In genomic region chr19:35797663-35798062, GRCh38 we compare ENCODE assay signal across 15 cellular contexts. TPM values are rescaled to one million over a fixed set of nuclear protein-coding genes. Genes with fewer than 3 reads are reported as not detected.
DNase-seq lines count a peak whose midpoint lies in the region; ATAC-seq, FAIRE-seq and TF ChIP-seq lines count a peak whose summit lies in the region.
"Had no signal": no experiment of that assay in that cellular context is flagged by ENCODE, and none has a peak within 500 bp of the region (broad histone marks: within the 10 kb centered on the region; RNA-seq: fewer than 3 reads in every experiment).

No MANE protein-coding gene starts in this region.

- intact Hi-C loops in dorsolateral prefrontal cortex (cut with DNase I), result no loop called here

- H3K36me3 ChIP-seq in SK-N-SH (replicated peaks in 1 of 2; ENCODE audit: control insufficient read depth in 1 of 2, insufficient read depth in 2 of 2, low read length in 1 of 2), result no peaks in the 10 kb centered on the region
- H3K36me3 ChIP-seq: stomach had no signal

- POLR2A ChIA-PET in SK-N-SH (lab: Yijun Ruan, JAX), result interaction anchor here (0.6 kb wide), 1 partner anchor 9 kb away, joined by 4 read pairs; no protein-coding TSS in a partner anchor

- TF ChIP-seq CTCF in dorsolateral prefrontal cortex (IDR thresholded peaks at IDR 0.05 in 54 of 56, conservative IDR thresholded peaks at IDR 0.05 in 2 of 56; ENCODE audit: low read depth in 1 of 56, partially characterized antibody in 56 of 56) (no peak), SK-N-SH (IDR thresholded peaks at IDR 0.05) (no peak)

- H3K9ac ChIP-seq in SK-N-SH, result no peak overlapping the region

- H3K79me2 ChIP-seq in SK-N-SH (ENCODE audit: insufficient read depth), result no peaks in the 10 kb centered on the region

- no peak for TF ChIP-seq RAD21 in SK-N-SH (IDR thresholded peaks at IDR 0.05; ENCODE audit: low read length)

- no peaks in the 10 kb centered on the region for H4K20me1 ChIP-seq in SK-N-SH (ENCODE audit: insufficient read depth)

- TF ChIP-seq POLR2A in GM12892 (IDR thresholded peaks at IDR 0.05; ENCODE audit: low read depth, low read length), result no peak

- H3K4me2 ChIP-seq in SK-N-SH, result no peak overlapping the region

- H3K4me3 ChIP-seq in dorsolateral prefrontal cortex, result peak overlapping the region in 55 of 59 donors; percentile 17 to 63 (median 43)
- no peak overlapping the region for H3K4me3 ChIP-seq in SK-N-SH (ENCODE audit: low read depth in 2 of 2, low read length in 1 of 2)

- no peaks in the 10 kb centered on the region for H3K4me1 ChIP-seq in SK-N-SH (ENCODE audit: control insufficient read depth in 1 of 2, insufficient read depth in 2 of 2, low read depth in 1 of 2, low read length in 1 of 2)

- DNase-seq in AG20443 (ENCODE audit: low spot score) (peak; percentile 56), GM12892 (ENCODE audit: insufficient read length) (peak; percentile 20), dorsolateral prefrontal cortex (peak; percentile 39 to 86 (median 70)), midbrain (lab: John Stamatoyannopoulos, UW) (peak; percentile 23), SK-N-SH (no peak), Kasumi-1 (lab: John Stamatoyannopoulos, UW) (no peak), NCI-H748 (lab: John Stamatoyannopoulos, UW; ENCODE audit: unreplicated experiment) (no peak)
- DNase-seq: activated naive CD4-positive, alpha-beta T cell treated with Interleukin-2 at 50 U/mL for 16 hours; COR-L47; left colon; NCI-H69; SHP77; stomach had no signal

- FAIRE-seq in GM12892 (lab: Jason Lieb, UNC), result no peak

- H2AFZ ChIP-seq in SK-N-SH (ENCODE audit: low read depth), result no peak overlapping the region

- no peaks in the 10 kb centered on the region for H3F3A ChIP-seq in SK-N-SH (replicated peaks; ENCODE audit: insufficient read depth)

- no peaks in the 10 kb centered on the region for H3K9me3 ChIP-seq in SK-N-SH
- H3K9me3 ChIP-seq: stomach had no signal

- H3K27me3 ChIP-seq in dorsolateral prefrontal cortex, result peaks cover 0 to 13% (median 0%) of the 10 kb centered on the region in 45 donors
- peaks cover 14% of the 10 kb centered on the region; the same call in 1 of the 2 replicates for H3K27me3 ChIP-seq in SK-N-SH (ENCODE audit: insufficient read depth)

- WGBS in SK-N-SH (ENCODE audit: low lambda C conversion rate), result 50% methylated on average over 8 of the region's 15 CpGs

- H3K9me2 ChIP-seq in SK-N-SH, result no peaks in the 10 kb centered on the region

- H3K27ac ChIP-seq in dorsolateral prefrontal cortex (peak overlapping the region in 30 of 59 donors; percentile 6 to 70 (median 50)), SK-N-SH (ENCODE audit: low read depth in 2 of 2, low read length in 1 of 2) (no peak overlapping the region)
- H3K27ac ChIP-seq: stomach had no signal

- CTCF ChIA-PET in SK-N-SH (lab: Yijun Ruan, JAX), result interaction anchor here (0.9 to 1.2 kb wide), 2 partner anchors 10 to 22 kb away, joined by 3 to 4 read pairs; no protein-coding TSS in a partner anchor

- no peak for ATAC-seq in GM21576 (IDR thresholded peaks at IDR 0.05; ENCODE audit: unreplicated experiment)
- ATAC-seq: left colon had no signal

- no peak for TF ChIP-seq EP300 in SK-N-SH (IDR thresholded peaks at IDR 0.05; ENCODE audit: borderline replicate concordance in 1 of 2, low read depth in 1 of 2, low read length in 1 of 2)

TF ChIP-seq in SK-N-SH, 30 proteins besides CTCF, POLR2A, EP300 and RAD21:
- TF ChIP-seq GATA2 (CRISPR knock-in tag; IDR thresholded peaks at IDR 0.05), result no peak
- TF ChIP-seq TAF1 (IDR thresholded peaks at IDR 0.05; ENCODE audit: borderline replicate concordance, low read depth, low read length), result no peak
- TF ChIP-seq, protein P1, sequence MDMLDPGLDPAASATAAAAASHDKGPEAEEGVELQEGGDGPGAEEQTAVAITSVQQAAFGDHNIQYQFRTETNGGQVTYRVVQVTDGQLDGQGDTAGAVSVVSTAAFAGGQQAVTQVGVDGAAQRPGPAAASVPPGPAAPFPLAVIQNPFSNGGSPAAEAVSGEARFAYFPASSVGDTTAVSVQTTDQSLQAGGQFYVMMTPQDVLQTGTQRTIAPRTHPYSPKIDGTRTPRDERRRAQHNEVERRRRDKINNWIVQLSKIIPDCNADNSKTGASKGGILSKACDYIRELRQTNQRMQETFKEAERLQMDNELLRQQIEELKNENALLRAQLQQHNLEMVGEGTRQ (IDR thresholded peaks at IDR 0.05; ENCODE audit: borderline replicate concordance, low read depth, low read length), result no peak
- TF ChIP-seq IRF3 (IDR thresholded peaks at IDR 0.05; ENCODE audit: low read depth, low read length), result no peak
- TF ChIP-seq PBX3 (IDR thresholded peaks at IDR 0.05), result no peak
- no peak for TF ChIP-seq NFIC (IDR thresholded peaks at IDR 0.05; ENCODE audit: borderline replicate concordance)
- TF ChIP-seq TEAD4 (IDR thresholded peaks at IDR 0.05; ENCODE audit: borderline replicate concordance, insufficient read depth), result no peak
- TF ChIP-seq RFX5 (IDR thresholded peaks at IDR 0.05; ENCODE audit: low read length), result no peak
- TF ChIP-seq FOSL2 (IDR thresholded peaks at IDR 0.05; ENCODE audit: borderline replicate concordance, low read depth), result no peak
- TF ChIP-seq RXRA (IDR thresholded peaks at IDR 0.05; ENCODE audit: borderline replicate concordance, low read depth), result no peak
- TF ChIP-seq MEF2A (IDR thresholded peaks at IDR 0.05; ENCODE audit: borderline replicate concordance, low read depth), result no peak
- TF ChIP-seq FOXM1 (IDR thresholded peaks at IDR 0.05; ENCODE audit: low read depth), result no peak
- TF ChIP-seq YY1 (IDR thresholded peaks at IDR 0.05; ENCODE audit: low read depth), result no peak
- no peak for TF ChIP-seq ELF1 (IDR thresholded peaks at IDR 0.05)
- TF ChIP-seq, protein P2, sequence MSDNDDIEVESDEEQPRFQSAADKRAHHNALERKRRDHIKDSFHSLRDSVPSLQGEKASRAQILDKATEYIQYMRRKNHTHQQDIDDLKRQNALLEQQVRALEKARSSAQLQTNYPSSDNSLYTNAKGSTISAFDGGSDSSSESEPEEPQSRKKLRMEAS (IDR thresholded peaks at IDR 0.05; ENCODE audit: low read depth), result no peak

RNA-seq across cellular contexts. Expression of gene PRODH2, which starts 15.0 kb away (rescaled TPM):
- not detected for polyA plus RNA-seq in GM12892 (2012; ENCODE audit: missing spikeins)
- 1 to 10 TPM in 2 of 120 experiments, under 1 TPM in 6, not detected in 112; 0.25 to 1.1 (median 0.85) TPM for total RNA-seq in dorsolateral prefrontal cortex
- polyA plus RNA-seq in SK-N-SH (2012; rRNA removed), result not detected in 2 replicates
- not detected in 2 replicates for polyA plus RNA-seq in SK-N-SH (2012; cell fraction: cytosol; rRNA removed)
- not detected in 2 replicates for polyA plus RNA-seq in SK-N-SH (2012; cell fraction: nucleus; rRNA removed)
- total RNA-seq: left colon, osteocyte, stomach had no signal

RNA-seq across cellular contexts. Expression of gene ARHGAP33, which starts 22.3 kb away (rescaled TPM):
- 20.7 TPM for polyA plus RNA-seq in GM12892 (2012; ENCODE audit: missing spikeins)
- total RNA-seq in dorsolateral prefrontal cortex, result 100 to 1,000 TPM in 22 of 120 experiments, 10 to 100 TPM in 98; 53.2 to 121 (median 87.3) TPM
- 6.5 and 7.8 TPM in 2 replicates for polyA plus RNA-seq in SK-N-SH (2012; rRNA removed)
- polyA plus RNA-seq in SK-N-SH (2012; cell fraction: cytosol; rRNA removed), result 1.7 and 3.8 TPM in 2 replicates
- polyA plus RNA-seq in SK-N-SH (2012; cell fraction: nucleus; rRNA removed), result 46.4 and 70.7 TPM in 2 replicates

RNA-seq across cellular contexts. Expression of gene PROSER3, which starts 39.7 kb away (rescaled TPM):
- polyA plus RNA-seq in GM12892 (2012; ENCODE audit: missing spikeins), result 11.8 TPM
- total RNA-seq in dorsolateral prefrontal cortex, result 10 to 100 TPM; 13.9 to 41.1 (median 25.9) TPM
- 12.3 and 12.5 TPM in 2 replicates for polyA plus RNA-seq in SK-N-SH (2012; rRNA removed)
- 6.8 and 8.8 TPM in 2 replicates for polyA plus RNA-seq in SK-N-SH (2012; cell fraction: cytosol; rRNA removed)
- 76.0 and 114 TPM in 2 replicates for polyA plus RNA-seq in SK-N-SH (2012; cell fraction: nucleus; rRNA removed)

RNA-seq across cellular contexts. Expression of gene HSPB6, which starts 40.8 kb away (rescaled TPM):
- not detected for polyA plus RNA-seq in GM12892 (2012; ENCODE audit: missing spikeins)
- 10 to 100 TPM in 110 of 120 experiments, 1 to 10 TPM in 10; 5.5 to 36.0 (median 16.9) TPM for total RNA-seq in dorsolateral prefrontal cortex
- 0.10 and 0.43 TPM in 2 replicates for polyA plus RNA-seq in SK-N-SH (2012; rRNA removed)
- polyA plus RNA-seq in SK-N-SH (2012; cell fraction: cytosol; rRNA removed), result 0.10 and 0.21 TPM in 2 replicates
- polyA plus RNA-seq in SK-N-SH (2012; cell fraction: nucleus; rRNA removed), result 0.12 and 0.14 TPM in 2 replicates

RNA-seq across cellular contexts. Expression of gene LIN37, which starts 49.3 kb away (rescaled TPM):
- 9.0 TPM for polyA plus RNA-seq in GM12892 (2012; ENCODE audit: missing spikeins)
- 10 to 100 TPM; 10.0 to 30.5 (median 18.1) TPM for total RNA-seq in dorsolateral prefrontal cortex
- 21.1 and 25.2 TPM in 2 replicates for polyA plus RNA-seq in SK-N-SH (2012; rRNA removed)
- polyA plus RNA-seq in SK-N-SH (2012; cell fraction: cytosol; rRNA removed), result 7.1 and 11.0 TPM in 2 replicates
- polyA plus RNA-seq in SK-N-SH (2012; cell fraction: nucleus; rRNA removed), result 68.2 and 85.3 TPM in 2 replicates

Comparison
In these comparisons a context has a peak if more than half of its experiments do, and no peak if none do; other contexts are left out.
1. DNase-seq: peak in AG20443 (single experiment), GM12892 (single experiment), dorsolateral prefrontal cortex (10 of 10) and midbrain (single experiment); none in SK-N-SH (single experiment), Kasumi-1 (0 of 2) and NCI-H748 (single experiment).
2. H3K27ac ChIP-seq: peak in dorsolateral prefrontal cortex (30 of 59); none in SK-N-SH (0 of 2).
3. H3K4me3 ChIP-seq: peak in dorsolateral prefrontal cortex (55 of 59); none in SK-N-SH (0 of 2).